In the genomic region with DNA sequence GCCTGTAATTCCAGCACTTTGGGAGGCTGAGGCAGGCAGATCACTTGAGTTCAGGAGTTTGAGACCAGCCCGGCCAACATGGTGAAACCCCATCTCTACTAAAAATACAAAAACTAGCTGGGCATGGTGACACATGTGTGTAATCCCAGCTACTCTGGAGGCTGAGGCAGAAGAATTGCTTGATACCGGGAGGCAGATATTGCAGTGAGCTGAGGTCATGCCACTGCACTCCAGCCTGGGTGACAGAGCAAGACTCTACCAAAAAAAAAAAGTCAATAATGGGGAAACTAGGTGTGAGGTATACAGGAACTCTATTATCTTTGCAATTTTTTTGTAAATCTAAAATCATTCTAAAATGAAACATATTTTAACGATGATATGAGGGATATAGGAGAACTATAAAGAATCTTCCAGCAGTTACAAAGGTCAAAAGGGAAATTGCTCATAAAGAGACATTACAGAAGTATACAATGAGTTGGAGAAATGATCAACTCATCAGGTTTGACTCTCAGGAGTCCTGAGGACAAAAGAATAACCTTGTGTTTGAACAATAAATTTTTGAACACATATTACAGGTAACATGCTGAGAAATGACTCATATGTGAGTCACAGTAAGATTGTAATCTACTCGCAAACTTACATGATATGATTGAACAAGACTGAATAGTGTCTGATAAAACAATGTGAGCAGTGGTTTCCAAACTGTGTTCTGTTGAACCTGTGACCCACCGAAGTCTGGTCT, we compare ENCODE assay signal across 22 cellular contexts.
DNase-seq lines count a peak whose midpoint lies in the region; FAIRE-seq and TF ChIP-seq lines count a peak whose summit lies in the region.
"Had no signal": no experiment of that assay in that cellular context is flagged by ENCODE, and none has a peak within 500 bp of the region (broad histone marks: within the 10 kb centered on the region; RNA-seq: fewer than 3 reads in every experiment).

No MANE protein-coding gene starts in this region.

- WGBS in esophagus muscularis mucosa: 81% methylated on average over 5 of the region's 5 CpGs
- WGBS in small intestine, 3 donors: 30 to 67% (median 50%) methylated on average over 5 of the region's 5 CpGs

- no peaks in the 10 kb centered on the region for H3K9me3 ChIP-seq in HEK293 (ENCODE audit: control insufficient read depth, insufficient read depth, low read depth, low read length)
- no peaks in the 10 kb centered on the region for H3K9me3 ChIP-seq in esophagus muscularis mucosa
- no peaks in the 10 kb centered on the region for H3K9me3 ChIP-seq in small intestine (ENCODE audit: control insufficient read depth, low read depth)
- H3K9me3 ChIP-seq in left ventricle myocardium inferior (replicated peaks): peaks cover 4% of the 10 kb centered on the region
- H3K9me3 ChIP-seq: SJSA1, suprapubic skin had no signal

- TF ChIP-seq POLR2A in esophagus muscularis mucosa (IDR thresholded peaks at IDR 0.05; ENCODE audit: low read depth): no peak

- in situ Hi-C loops in brain microvascular endothelial cell (cut with HindIII; ENCODE audit: low pct_ligation_motif_present, low sequenced_read_pairs): no loop called here

- H3K4me3 ChIP-seq in HEK293 (ENCODE audit: low read depth, low read length) (no peak overlapping the region), esophagus muscularis mucosa (no peak overlapping the region), small intestine (ENCODE audit: low read depth in 1 of 2, low read length in 2 of 2) (no peak overlapping the region), brain microvascular endothelial cell (ENCODE audit: low read depth, low read length) (no peak overlapping the region), left ventricle myocardium inferior (no peak overlapping the region)
- H3K4me3 ChIP-seq: SJSA1, suprapubic skin had no signal

- DNase-seq in RCC 7860 (ENCODE audit: low spot score): peak; percentile 52
- DNase-seq in esophagus muscularis mucosa (ENCODE audit: extremely low spot score): peak; percentile 21
- DNase-seq in small intestine: peak; percentile 52
- no peak for DNase-seq in brain microvascular endothelial cell
- no peak for DNase-seq in NCI-H187 (lab: John Stamatoyannopoulos, UW)
- DNase-seq in left ventricle myocardium inferior: no peak
- DNase-seq in anterior cingulate cortex (lab: John Stamatoyannopoulos, UW): no peak
- DNase-seq: activated CD4-positive, alpha-beta T cell treated with anti-CD3 and anti-CD28 coated beads, Interleukin-2, amount 10 ng/mL, durations not matched to agents 7 days and 5 days; activated CD8-positive, alpha-beta memory T cell treated with anti-CD3 and anti-CD28 coated beads, Interleukin-2, amount 10 ng/mL, durations not matched to agents 7 days and 5 days; DMS 273 treated with DMSO at 0.1 percent for 48 hours; effector CD8-positive, alpha-beta T cell; H9; MV-4-11; NCI-H1930; NCI-H2227 treated with DMSO at 0.1 percent for 48 hours; NCI-H82; OCI-M1 had no signal

- H3K36me3 ChIP-seq in HEK293 (ENCODE audit: control insufficient read depth in 2 of 2, insufficient read depth in 1 of 2, low read length in 2 of 2) (no peaks in the 10 kb centered on the region), esophagus muscularis mucosa (no peaks in the 10 kb centered on the region), small intestine (ENCODE audit: control insufficient read depth in 2 of 2, insufficient read depth in 2 of 2, low read length in 2 of 2) (no peaks in the 10 kb centered on the region), brain microvascular endothelial cell (replicated peaks) (no peaks in the 10 kb centered on the region), left ventricle myocardium inferior (no peaks in the 10 kb centered on the region)
- H3K36me3 ChIP-seq: SJSA1, suprapubic skin had no signal

- H3K27ac ChIP-seq in HEK293 (ENCODE audit: extremely low read depth, low read depth, low read length) (no peak overlapping the region), esophagus muscularis mucosa (replicated peaks in 1 of 4) (no peak overlapping the region), small intestine (ENCODE audit: low read depth in 1 of 2, low read length in 1 of 2) (no peak overlapping the region), brain microvascular endothelial cell (no peak overlapping the region), left ventricle myocardium inferior (replicated peaks) (no peak overlapping the region)
- H3K27ac ChIP-seq: SJSA1, suprapubic skin, VCaP had no signal

- CTCF ChIA-PET in HEK293 (lab: Yijun Ruan, JAX): no interaction called here

- no peak for TF ChIP-seq EP300 in esophagus muscularis mucosa (IDR thresholded peaks at IDR 0.05)

- intact Hi-C loops in esophagus muscularis mucosa (cut with DNase I) (no loop called here), left ventricle myocardium inferior (cut with micrococcal nuclease) (no loop called here)

- peak; percentile 30 for FAIRE-seq in RCC 7860 (lab: Jason Lieb, UNC)
- no peak for FAIRE-seq in small intestine (lab: Jason Lieb, UNC)
- FAIRE-seq: G401.6 had no signal

- POLR2A ChIA-PET in HEK293 (lab: Yijun Ruan, JAX): no interaction called here

- H3K27me3 ChIP-seq in esophagus muscularis mucosa (no peaks in the 10 kb centered on the region), small intestine (ENCODE audit: control insufficient read depth in 2 of 2, insufficient read depth in 2 of 2, low read length in 2 of 2) (no peaks in the 10 kb centered on the region), brain microvascular endothelial cell (replicated peaks) (no peaks in the 10 kb centered on the region), left ventricle myocardium inferior (ENCODE audit: low read depth) (peaks cover 17% of the 10 kb centered on the region)
- H3K27me3 ChIP-seq: SJSA1, suprapubic skin had no signal

- TF ChIP-seq CTCF in HEK293 (tag by site-specific recombination; IDR thresholded peaks at IDR 0.05) (no peak), esophagus muscularis mucosa (IDR thresholded peaks at IDR 0.05) (no peak), brain microvascular endothelial cell (IDR thresholded peaks at IDR 0.05; ENCODE audit: low read depth, low read length, missing control alignments) (no peak), left ventricle myocardium inferior (IDR thresholded peaks at IDR 0.05; ENCODE audit: borderline replicate concordance) (no peak)

- peaks cover 18% of the 10 kb centered on the region for H3K4me1 ChIP-seq in HEK293 (ENCODE audit: control insufficient read depth, insufficient read depth, low read length)
- H3K4me1 ChIP-seq in esophagus muscularis mucosa: no peaks in the 10 kb centered on the region
- no peaks in the 10 kb centered on the region for H3K4me1 ChIP-seq in small intestine (ENCODE audit: control insufficient read depth in 2 of 2, insufficient read depth in 1 of 2, low read depth in 1 of 2, low read length in 1 of 2)
- H3K4me1 ChIP-seq in left ventricle myocardium inferior: no peaks in the 10 kb centered on the region

TF ChIP-seq in HEK293, 187 proteins besides CTCF, POLR2A, EP300 and RAD21 (continues in another document):
- TF ChIP-seq, protein P1, sequence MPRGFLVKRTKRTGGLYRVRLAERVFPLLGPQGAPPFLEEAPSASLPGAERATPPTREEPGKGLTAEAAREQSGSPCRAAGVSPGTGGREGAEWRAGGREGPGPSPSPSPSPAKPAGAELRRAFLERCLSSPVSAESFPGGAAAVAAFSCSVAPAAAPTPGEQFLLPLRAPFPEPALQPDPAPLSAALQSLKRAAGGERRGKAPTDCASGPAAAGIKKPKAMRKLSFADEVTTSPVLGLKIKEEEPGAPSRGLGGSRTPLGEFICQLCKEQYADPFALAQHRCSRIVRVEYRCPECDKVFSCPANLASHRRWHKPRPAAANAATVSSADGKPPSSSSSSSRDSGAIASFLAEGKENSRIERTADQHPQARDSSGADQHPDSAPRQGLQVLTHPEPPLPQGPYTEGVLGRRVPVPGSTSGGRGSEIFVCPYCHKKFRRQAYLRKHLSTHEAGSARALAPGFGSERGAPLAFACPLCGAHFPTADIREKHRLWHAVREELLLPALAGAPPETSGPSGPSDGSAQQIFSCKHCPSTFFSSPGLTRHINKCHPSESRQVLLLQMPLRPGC (tag by site-specific recombination; IDR thresholded peaks at IDR 0.05): peak; percentile 78
- 0 out of 2 replicates have a peak, but pooled peaks have one; percentile 34 for TF ChIP-seq ZNF24 (tag by site-specific recombination; IDR thresholded peaks at IDR 0.05)
- TF ChIP-seq ZNF423 (tag by site-specific recombination; IDR thresholded peaks at IDR 0.05): no peak
- TF ChIP-seq GLIS2 (tag by site-specific recombination; IDR thresholded peaks at IDR 0.05): no peak
- TF ChIP-seq, protein P2, sequence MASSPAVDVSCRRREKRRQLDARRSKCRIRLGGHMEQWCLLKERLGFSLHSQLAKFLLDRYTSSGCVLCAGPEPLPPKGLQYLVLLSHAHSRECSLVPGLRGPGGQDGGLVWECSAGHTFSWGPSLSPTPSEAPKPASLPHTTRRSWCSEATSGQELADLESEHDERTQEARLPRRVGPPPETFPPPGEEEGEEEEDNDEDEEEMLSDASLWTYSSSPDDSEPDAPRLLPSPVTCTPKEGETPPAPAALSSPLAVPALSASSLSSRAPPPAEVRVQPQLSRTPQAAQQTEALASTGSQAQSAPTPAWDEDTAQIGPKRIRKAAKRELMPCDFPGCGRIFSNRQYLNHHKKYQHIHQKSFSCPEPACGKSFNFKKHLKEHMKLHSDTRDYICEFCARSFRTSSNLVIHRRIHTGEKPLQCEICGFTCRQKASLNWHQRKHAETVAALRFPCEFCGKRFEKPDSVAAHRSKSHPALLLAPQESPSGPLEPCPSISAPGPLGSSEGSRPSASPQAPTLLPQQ (tag by site-specific recombination; IDR thresholded peaks at IDR 0.05): peak; percentile 37; the same call in 1 of the 2 replicates

Comparison
In these comparisons a context has a peak if more than half of its experiments do, and no peak if none do; other contexts are left out.
1. DNase-seq: peak in RCC 7860 (single experiment), esophagus muscularis mucosa (single experiment) and small intestine (single experiment); none in brain microvascular endothelial cell (single experiment), NCI-H187 (0 of 2), left ventricle myocardium inferior (single experiment) and anterior cingulate cortex (0 of 58).